8 cellular contexts compared by ENCODE assay signal in the genomic region with DNA sequence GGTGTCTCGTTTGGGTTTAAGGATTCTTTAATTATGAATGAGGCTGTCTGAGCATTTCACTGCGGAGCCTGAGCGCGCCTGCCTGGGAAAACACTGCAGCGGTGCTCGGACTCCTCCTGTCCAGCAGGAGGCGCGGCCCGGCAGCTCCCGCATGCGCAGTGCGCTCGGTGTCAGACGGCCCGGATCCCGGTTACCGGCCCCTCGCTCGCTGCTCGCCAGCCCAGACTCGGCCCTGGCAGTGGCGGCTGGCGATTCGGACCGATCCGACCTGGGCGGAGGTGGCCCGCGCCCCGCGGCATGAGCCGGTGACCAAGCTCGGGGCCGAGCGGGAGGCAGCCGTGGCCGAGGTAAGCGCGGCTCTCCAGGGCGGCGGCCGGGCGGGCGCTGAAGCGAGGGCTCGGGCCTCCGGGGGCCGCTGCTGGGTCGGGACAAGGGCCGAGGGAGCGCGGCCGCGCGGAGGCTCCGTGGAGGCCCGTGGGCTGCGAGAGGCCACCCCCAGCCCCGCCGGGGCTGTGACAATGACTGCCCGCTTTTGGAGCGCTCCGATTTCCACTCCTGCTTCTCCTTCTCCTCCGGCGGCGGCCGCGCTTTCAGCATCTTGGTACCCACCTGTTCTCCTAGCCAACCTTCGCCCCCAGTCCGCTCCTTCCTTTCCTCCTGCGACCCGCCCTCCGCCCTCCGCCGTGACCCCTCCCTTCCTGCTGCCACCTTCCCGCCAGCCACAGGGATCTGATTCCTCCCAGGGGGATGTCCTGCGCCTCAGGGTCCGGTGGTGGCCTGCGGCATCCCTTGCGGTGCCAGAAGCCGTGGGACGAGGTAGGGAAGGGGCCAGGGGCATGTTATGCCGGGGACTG. TPM values are rescaled to one million over a fixed set of nuclear protein-coding genes. Genes with fewer than 3 reads are reported as not detected.
DNase-seq lines count a peak whose midpoint lies in the region; ATAC-seq and TF ChIP-seq lines count a peak whose summit lies in the region.

A gene (plus strand): TSS at position 173 of the 854 bp plus-strand sequence. CDS start 12,035 bp downstream, outside the sequence.

- no peaks in the 10 kb centered on the region for H4K20me1 ChIP-seq in H9 (ENCODE audit: control insufficient read depth, insufficient read depth, insufficient read length)

- peaks cover 9% of the 10 kb centered on the region for H3K23me2 ChIP-seq in H9 (ENCODE audit: insufficient read length, low read depth, low read length, poor library complexity, severe bottlenecking)

- H3K4me2 ChIP-seq in H9 (ENCODE audit: insufficient read depth, insufficient read length, low read length) (peak within 1 kb of the TSS; percentile 75), neuronal stem cell (ENCODE audit: insufficient read depth, low read length, poor library complexity, severe bottlenecking) (peak within 1 kb of the TSS; percentile 74)

- H2AK5ac ChIP-seq in H9 (ENCODE audit: insufficient read length, low read length): no peak within 1 kb of the TSS
- H2AK5ac ChIP-seq in neuronal stem cell (ENCODE audit: low read depth, low read length): peak within 1 kb of the TSS; percentile 68

- H4K91ac ChIP-seq in H9 (ENCODE audit: insufficient read length, low read depth, low read length) (no peak within 1 kb of the TSS), neuronal stem cell (ENCODE audit: low read depth, low read length, poor library complexity) (peak within 1 kb of the TSS; percentile 70)

- peak; percentile 83 for ATAC-seq in foreskin keratinocyte

- H3K36me3 Mint-ChIP-seq in H9 (ENCODE audit: insufficient read depth in 1 of 3, low read depth in 3 of 3): peaks cover 0 to 5% (median 0%) of the 10 kb centered on the region in 3 experiments; a peak in 2 of 7 replicates

- H3K4ac ChIP-seq in H9 (ENCODE audit: low read depth, low read length): no peak within 1 kb of the TSS
- no peak within 1 kb of the TSS for H3K4ac ChIP-seq in neuronal stem cell (ENCODE audit: low read length)

- H3K27me3 ChIP-seq in H9 (ENCODE audit: insufficient read depth, low read length) (no peaks in the 10 kb centered on the region), foreskin keratinocyte (peaks cover 12% of the 10 kb centered on the region), neuronal stem cell (ENCODE audit: control insufficient read depth in 3 of 3, insufficient read depth in 3 of 3, low read depth in 1 of 3, low read length in 3 of 3) (peaks cover 0 to 14% (median 2%) of the 10 kb centered on the region in 3 experiments), subcutaneous abdominal adipose tissue (ENCODE audit: control insufficient read depth in 5 of 5, insufficient read depth in 4 of 5, low read length in 5 of 5) (no peaks in the 10 kb centered on the region)

- no peak within 1 kb of the TSS for H2AFZ ChIP-seq in H9 (ENCODE audit: low read length)
- peak within 1 kb of the TSS; percentile 97 for H2AFZ ChIP-seq in neuronal stem cell (ENCODE audit: low read length)

- H2BK120ac ChIP-seq in H9 (ENCODE audit: low read depth, low read length, poor library complexity, severe bottlenecking) (no peak within 1 kb of the TSS), neuronal stem cell (ENCODE audit: low read depth, low read length) (no peak within 1 kb of the TSS)

- no peak within 1 kb of the TSS for H2BK12ac ChIP-seq in H9 (ENCODE audit: insufficient read length, low read depth, low read length)
- no peak within 1 kb of the TSS for H2BK12ac ChIP-seq in neuronal stem cell (ENCODE audit: low read length)

- peak within 1 kb of the TSS; percentile 84 to 89 for H3K4me3 Mint-ChIP-seq in H9

- H3K18ac ChIP-seq in H9 (ENCODE audit: insufficient read length, low read depth, low read length): no peak within 1 kb of the TSS
- peak within 1 kb of the TSS; percentile 94 for H3K18ac ChIP-seq in neuronal stem cell (ENCODE audit: low read length)

- H2BK20ac ChIP-seq in H9 (ENCODE audit: low read depth, low read length, poor library complexity, severe bottlenecking): no peak within 1 kb of the TSS

- H3K56ac ChIP-seq in H9 (ENCODE audit: insufficient read length, low read depth, low read length): no peak within 1 kb of the TSS

- H3K27ac ChIP-seq in H9 (ENCODE audit: insufficient read length, low read depth, low read length): no peak within 1 kb of the TSS
- peak within 1 kb of the TSS; percentile 74 for H3K27ac ChIP-seq in foreskin keratinocyte
- peak within 1 kb of the TSS; percentile 30 for H3K27ac ChIP-seq in neuronal stem cell (replicated peaks; ENCODE audit: low read length)
- peak within 1 kb of the TSS; percentile 60 for H3K27ac ChIP-seq in subcutaneous abdominal adipose tissue (ENCODE audit: low read depth, low read length)

- H3K14ac ChIP-seq in H9 (ENCODE audit: insufficient read depth, low read length): peak within 1 kb of the TSS; percentile 53
- H3K14ac ChIP-seq in neuronal stem cell (ENCODE audit: low read length): peak within 1 kb of the TSS; percentile 85

- no CpG with 5 or more reads among the region's 83 CpGs for WGBS in H9 (ENCODE audit: extremely low coverage, insufficient read length, low lambda C conversion rate)
- WGBS in neuronal stem cell (ENCODE audit: extremely low coverage in 2 of 2, insufficient read length in 2 of 2, insufficient replicate concordance in 1 of 2), 2 donors: no CpG with 5 or more reads among the region's 83 CpGs

- H3T11ph ChIP-seq in H9 (ENCODE audit: low read length): no peak within 1 kb of the TSS

- H3K4me1 ChIP-seq in H9 (ENCODE audit: insufficient read depth, low read length) (no peaks in the 10 kb centered on the region), foreskin keratinocyte (peaks cover 16% of the 10 kb centered on the region), neuronal stem cell (ENCODE audit: control insufficient read depth in 2 of 2, insufficient read depth in 1 of 2, low read depth in 1 of 2, low read length in 2 of 2) (no peaks in the 10 kb centered on the region), subcutaneous abdominal adipose tissue (ENCODE audit: control insufficient read depth in 5 of 5, insufficient read depth in 5 of 5, low read length in 5 of 5) (peaks cover 2 to 21% (median 14%) of the 10 kb centered on the region in 5 donors)

- H3K36me3 ChIP-seq in neuronal stem cell (replicated peaks in 1 of 2; ENCODE audit: control insufficient read depth in 2 of 2, insufficient read depth in 2 of 2, low read length in 2 of 2): peaks cover 0 to 3% of the 10 kb centered on the region in 2 donors
- H3K36me3 ChIP-seq in subcutaneous abdominal adipose tissue (ENCODE audit: control insufficient read depth in 5 of 5, insufficient read depth in 5 of 5, low read length in 5 of 5): peaks cover 0 to 7% (median 2%) of the 10 kb centered on the region in 5 donors

- no peak within 1 kb of the TSS for H2BK15ac ChIP-seq in H9 (ENCODE audit: low read depth, low read length)
- no peak within 1 kb of the TSS for H2BK15ac ChIP-seq in neuronal stem cell (ENCODE audit: low read length)

- no peak within 1 kb of the TSS for H2BK5ac ChIP-seq in H9 (ENCODE audit: insufficient read length, low read length)
- peak within 1 kb of the TSS; percentile 55 for H2BK5ac ChIP-seq in neuronal stem cell (ENCODE audit: low read length)

- H3K4me3 ChIP-seq in neuronal stem cell (ENCODE audit: low read length in 2 of 2): peak within 1 kb of the TSS; percentile 96 to 97
- H3K4me3 ChIP-seq in subcutaneous abdominal adipose tissue (ENCODE audit: low read depth in 1 of 5, low read length in 5 of 5): peak within 1 kb of the TSS; percentile 57 to 87 (median 79)

- H3K79me2 ChIP-seq in H9 (ENCODE audit: insufficient read depth, low read length): 0 out of 2 replicates have a peak, but pooled peaks cover 6% of the 10 kb centered on the region

- H3K9me3 ChIP-seq in H9 (ENCODE audit: control insufficient read depth, low read depth, low read length) (no peaks in the 10 kb centered on the region), neuronal stem cell (replicated peaks in 1 of 2; ENCODE audit: control insufficient read depth in 2 of 2, insufficient read depth in 1 of 2, low read depth in 1 of 2, low read length in 2 of 2) (no peaks in the 10 kb centered on the region), subcutaneous abdominal adipose tissue (ENCODE audit: control insufficient read depth in 5 of 5, low read length in 5 of 5) (no peaks in the 10 kb centered on the region)

- no peaks in the 10 kb centered on the region; the same call in 1 of the 2 replicates for H3K27me3 Mint-ChIP-seq in H9 (ENCODE audit: low read depth)

- H3K9me3 Mint-ChIP-seq in H9: no peaks in the 10 kb centered on the region; a peak in 1 of 5 replicates

- H3K9ac ChIP-seq in H9 (ENCODE audit: extremely low read depth, insufficient read length, low read length) (no peak within 1 kb of the TSS), neuronal stem cell (ENCODE audit: low read depth, low read length, poor library complexity) (peak within 1 kb of the TSS; percentile 91), subcutaneous abdominal adipose tissue (ENCODE audit: low read length in 5 of 5) (peak within 1 kb of the TSS; percentile 63 to 92 (median 90))

- H4K8ac ChIP-seq in H9 (replicated peaks; ENCODE audit: insufficient read length, low read depth, low read length) (no peak within 1 kb of the TSS), neuronal stem cell (ENCODE audit: low read depth, low read length) (no peak within 1 kb of the TSS)

- DNase-seq in GDM1 (lab: John Stamatoyannopoulos, UW) (peak; percentile 74), H9 (peak; percentile 88), M059J (ENCODE audit: low read depth) (peak; percentile 77), SHP77 treated with DMSO at 0.1 percent for 48 hours (lab: John Stamatoyannopoulos, UW) (peak; percentile 60), activated gamma-delta T cell treated with Interleukin-2 at 50 U/mL for 16 hours (peak; percentile 83), foreskin keratinocyte (peak; percentile 45 to 60), neuronal stem cell (ENCODE audit: low spot score) (peak; percentile 85)

- no peak within 1 kb of the TSS for H3K23ac ChIP-seq in H9 (ENCODE audit: insufficient read length, low read depth, low read length)
- H3K23ac ChIP-seq in neuronal stem cell (ENCODE audit: low read depth, low read length, poor library complexity): peak within 1 kb of the TSS; percentile 77

- H3K4me1 Mint-ChIP-seq in H9: peaks cover 11 to 12% of the 10 kb centered on the region in 2 experiments

- no peak within 1 kb of the TSS for H3K27ac Mint-ChIP-seq in H9

- TF ChIP-seq CTCF in H9 (conservative IDR thresholded peaks at IDR 0.05): peak; percentile 86
- peak; percentile 94 for TF ChIP-seq CTCF in foreskin keratinocyte (conservative IDR thresholded peaks at IDR 0.05)

- H3K79me1 ChIP-seq in H9 (ENCODE audit: insufficient read depth, low read depth, low read length, poor library complexity, severe bottlenecking) (peaks cover 3% of the 10 kb centered on the region), neuronal stem cell (ENCODE audit: low read depth, low read length) (peaks cover 4% of the 10 kb centered on the region)

- no peak within 1 kb of the TSS for H4K5ac ChIP-seq in H9 (ENCODE audit: insufficient read length, low read depth, low read length)

RNA-seq across cellular contexts. Expression of the gene that starts here (rescaled TPM):
- total RNA-seq in H9 (2021) (42.9 and 45.9 TPM in 2 replicates), foreskin keratinocyte (91.9 and 105 TPM in 2 replicates)
- 172 and 259 TPM in 2 replicates for total RNA-seq in M059J (2014; rRNA removed; shearing (Covaris generic))
- polyA plus RNA-seq in foreskin keratinocyte: 47.5 and 64.4 TPM in 2 replicates
- 36.4 TPM for polyA plus RNA-seq in neuronal stem cell (2013, experiment 1 of 2)
- 35.5 TPM for polyA plus RNA-seq in neuronal stem cell (2013, experiment 2 of 2)
